Comparison of ENCODE assay signal across 14 cellular contexts in genomic region chr3:172307143-172307560, GRCh38.
A peak's percentile ranks its signal among the peaks of the same experiment; 100 is the strongest.
DNase-seq lines count a peak whose midpoint lies in the region; ATAC-seq and TF ChIP-seq lines count a peak whose summit lies in the region.
"Had no signal": no experiment of that assay in that cellular context is flagged by ENCODE, and none has a peak within 500 bp of the region (broad histone marks: within the 10 kb centered on the region; RNA-seq: fewer than 3 reads in every experiment).

No MANE protein-coding gene starts in this region.

- ATAC-seq in SK-N-SH treated with all-trans-retinoic acid at 6 μM for 48 hours = peak; percentile 85
- ATAC-seq in GM19023 (IDR thresholded peaks at IDR 0.05; ENCODE audit: unreplicated experiment) = no peak
- no peak for ATAC-seq in GM21529 (IDR thresholded peaks at IDR 0.05; ENCODE audit: unreplicated experiment)
- ATAC-seq: psoas muscle had no signal

- DNase-seq in EL (peak; percentile 62), erythroblast (lab: John Stamatoyannopoulos, UW) (peak; percentile 39 to 61), non-pigmented ciliary epithelial cell (ENCODE audit: low read depth) (peak; percentile 46), SIG-M5 treated with dmso at 0.1 percent for 504 hours (lab: John Stamatoyannopoulos, UW; ENCODE audit: unreplicated experiment) (no peak), Kasumi-1 (lab: John Stamatoyannopoulos, UW) (no peak)
- DNase-seq: activated gamma-delta T cell treated with Interleukin-2 at 50 U/mL for 16 hours; DND-41; MG63; NK-92 treated with Interleukin-12 subunit alpha and Interleukin-12 subunit beta, amount 100 ng/mL, for 24 hours; psoas muscle; stimulated activated CD4-positive, alpha-beta T cell treated with anti-CD3 and anti-CD28 coated beads, Interleukin-4, amount 100 ng/mL, for 1 hour had no signal

- TF ChIP-seq POLR2A in erythroblast (IDR thresholded peaks at IDR 0.05; ENCODE audit: low read length) = no peak

TF ChIP-seq in SK-N-SH treated with all-trans-retinoic acid at 6 μM for 48 hours, 23 proteins besides CTCF, POLR2A, EP300 and RAD21:
- no peak for TF ChIP-seq ESRRG (CRISPR knock-in tag; IDR thresholded peaks at IDR 0.05)
- TF ChIP-seq CSDC2 (CRISPR knock-in tag; IDR thresholded peaks at IDR 0.05) = peak; percentile 9; the same call in 1 of the 2 replicates
- TF ChIP-seq ISL1 (CRISPR knock-in tag; IDR thresholded peaks at IDR 0.05) = peak; percentile 55
TF ChIP-seq in SK-N-SH treated with all-trans-retinoic acid at 6 μM for 48 hours: peak in this region for 2.

Comparison
In these comparisons a context has a peak if more than half of its experiments do, and no peak if none do; other contexts are left out.
1. DNase-seq: peak in EL (single experiment), erythroblast (2 of 2) and non-pigmented ciliary epithelial cell (single experiment); none in SIG-M5 treated with dmso at 0.1 percent for 504 hours (single experiment) and Kasumi-1 (0 of 2).